ENCODE assay signal across 13 cellular contexts in the genomic region with DNA sequence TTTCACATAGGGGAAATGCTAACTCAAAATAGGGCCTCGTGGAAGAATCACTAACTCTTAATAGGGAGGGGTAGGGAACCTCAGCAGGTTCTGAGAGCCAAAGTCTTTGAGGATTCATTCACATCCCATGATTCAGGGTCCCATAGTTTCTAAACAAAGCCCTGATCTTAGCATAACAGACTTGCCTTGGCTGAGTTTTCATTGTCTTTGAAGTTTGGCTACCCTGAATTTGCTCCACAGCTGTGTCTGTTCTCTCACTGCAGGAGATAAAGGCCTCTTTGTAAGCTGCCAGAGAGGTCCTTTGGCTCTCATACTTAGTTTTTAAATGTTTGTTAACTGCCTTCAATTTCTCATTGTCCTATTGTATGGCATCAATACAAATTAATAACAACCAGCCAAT.
"Had no signal": no experiment of that assay in that cellular context is flagged by ENCODE, and none has a peak within 500 bp of the region (broad histone marks: within the 10 kb centered on the region; RNA-seq: fewer than 3 reads in every experiment).

No MANE protein-coding gene starts in this region.

- H3K4me3 ChIP-seq: hepatocyte, ovary, tibial artery, uterus had no signal

- H2AFZ ChIP-seq: hepatocyte had no signal

- H3K27me3 ChIP-seq: hepatocyte, ovary, tibial artery, uterus had no signal

- DNase-seq: activated CD4-positive, alpha-beta T cell treated with anti-CD3 and anti-CD28 coated beads, Interleukin-2, amount 50 U/mL, for 4 hours; activated CD4-positive, CD25-positive, alpha-beta regulatory T cell treated with anti-CD3 and anti-CD28 coated beads, Interleukin-2, amount 50 U/mL, for 72 hours; activated naive CD4-positive, alpha-beta T cell treated with anti-CD3 and anti-CD28 coated beads, Interleukin-2, amount 10 ng/mL, durations not matched to agents 7 days and 5 days; activated T-cell treated with anti-CD3 and anti-CD28 coated beads, Interleukin-2, amount 50 U/mL, for 1 hour; dermis blood vessel endothelial cell; nephron progenitor cell; ovary; T-cell; T1000; tibial artery; uterus had no signal

- H3K27ac ChIP-seq: hepatocyte, ovary, tibial artery, uterus had no signal

- ATAC-seq: stimulated activated effector memory CD8-positive, alpha-beta T cell treated with anti-CD3 and anti-CD28 coated beads, Interleukin-12 subunit alpha, Interleukin-12 subunit beta, amount 100 ng/mL, for 72 hours; T-cell had no signal

- H3K36me3 ChIP-seq: ovary, tibial artery, uterus had no signal

- H3K4me2 ChIP-seq: hepatocyte had no signal

- H3K9me3 ChIP-seq: ovary, tibial artery, uterus had no signal

- H3K4me1 ChIP-seq: tibial artery, uterus had no signal
